Comparison of ENCODE assay signal across 23 cellular contexts in the genomic region with DNA sequence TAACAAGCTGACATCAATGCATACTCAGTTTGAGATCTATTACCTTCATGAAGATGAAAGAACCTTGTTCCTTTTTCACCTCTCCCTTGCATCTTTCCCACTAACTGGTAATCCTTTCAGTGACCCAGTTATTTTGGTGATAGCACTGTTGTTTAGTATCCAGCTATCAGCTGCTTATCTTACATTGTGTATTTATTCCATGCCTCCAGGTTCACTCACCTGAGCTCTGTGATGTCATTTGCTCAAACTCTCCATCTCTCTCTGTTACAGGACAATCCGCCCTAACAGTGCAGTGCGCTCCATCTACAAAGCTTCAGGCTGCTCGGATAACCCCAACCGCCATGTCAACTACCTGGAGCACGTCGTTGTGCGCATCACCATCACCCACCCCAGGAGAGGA.
DNase-seq lines count a peak whose midpoint lies in the region; ATAC-seq and TF ChIP-seq lines count a peak whose summit lies in the region.
"Had no signal": no experiment of that assay in that cellular context is flagged by ENCODE, and none has a peak within 500 bp of the region (broad histone marks: within the 10 kb centered on the region; RNA-seq: fewer than 3 reads in every experiment).

No MANE protein-coding gene starts in this region.

- no peaks in the 10 kb centered on the region for H3K9me2 ChIP-seq in GM23338 (ENCODE audit: insufficient read depth)

- H2BK120ac ChIP-seq in mesenchymal stem cell (ENCODE audit: low read depth, low read length) = no peak overlapping the region

- no peak overlapping the region for H3K23ac ChIP-seq in mesenchymal stem cell (ENCODE audit: low read length in 2 of 2)

- no peak overlapping the region for H4K91ac ChIP-seq in mesenchymal stem cell (ENCODE audit: low read length)

- H3K27ac ChIP-seq in GM23338 (ENCODE audit: low read depth) (no peak overlapping the region), endodermal cell (ENCODE audit: low read depth, low read length) (no peak overlapping the region), mesenchymal stem cell (ENCODE audit: low read length, poor library complexity, severe bottlenecking) (no peak overlapping the region), RWPE1 (no peak overlapping the region)
- H3K27ac ChIP-seq: A549; BLaER1 treated with 17β-estradiol and CSF1 and Interleukin-3, amounts not matched to agents 10 nM and 100 nM had no signal

- no peak overlapping the region for H4K8ac ChIP-seq in mesenchymal stem cell (ENCODE audit: low read length)

- H3K14ac ChIP-seq in mesenchymal stem cell (ENCODE audit: low read length in 2 of 2) = no peak overlapping the region

- H3K4me3 ChIP-seq in GM23338 = no peak overlapping the region
- H3K4me3 ChIP-seq in endodermal cell (ENCODE audit: low read length) = no peak overlapping the region
- H3K4me3 ChIP-seq in mesenchymal stem cell (ENCODE audit: insufficient read depth in 1 of 2, low read depth in 1 of 2, low read length in 2 of 2) = no peak overlapping the region
- H3K4me3 ChIP-seq: A549; BLaER1 treated with 17β-estradiol and CSF1 and Interleukin-3, amounts not matched to agents 10 nM and 100 nM; GM12878 had no signal

- TF ChIP-seq CTCF in GM23338 (conservative IDR thresholded peaks at IDR 0.05; ENCODE audit: low read depth in 2 of 2) (no peak), WTC11 (IDR thresholded peaks at IDR 0.05) (no peak), endodermal cell (conservative IDR thresholded peaks at IDR 0.05) (no peak), RWPE1 (conservative IDR thresholded peaks at IDR 0.05; ENCODE audit: low read depth) (no peak)

- no peak overlapping the region for H2AFZ ChIP-seq in GM23338
- no peak overlapping the region for H2AFZ ChIP-seq in mesenchymal stem cell (ENCODE audit: low read depth, low read length)

- H3K9me3 Mint-ChIP-seq in GM23338 (no peaks in the 10 kb centered on the region), WTC11 (no peaks in the 10 kb centered on the region), endodermal cell (no peaks in the 10 kb centered on the region)
- H3K9me3 Mint-ChIP-seq: CD4-positive, alpha-beta T cell had no signal

- no peaks in the 10 kb centered on the region for H4K20me1 ChIP-seq in GM23338 (replicated peaks; ENCODE audit: insufficient read depth)
- H4K20me1 ChIP-seq: BLaER1 treated with 17β-estradiol and CSF1 and Interleukin-3, amounts not matched to agents 10 nM and 100 nM had no signal

- ATAC-seq in GM23338 = no peak; the same call in 2 of the 3 replicates
- no peak for ATAC-seq in WTC11
- ATAC-seq in GM19328 (IDR thresholded peaks at IDR 0.05; ENCODE audit: unreplicated experiment) = no peak
- ATAC-seq: GM12878 had no signal

- peaks cover 16% of the 10 kb centered on the region; the same call in 1 of the 2 replicates for H3K4me1 ChIP-seq in GM23338 (ENCODE audit: insufficient read depth)
- peaks cover 9% of the 10 kb centered on the region for H3K4me1 ChIP-seq in endodermal cell (ENCODE audit: control insufficient read depth, insufficient read depth, low read length)
- peaks cover 23% of the 10 kb centered on the region for H3K4me1 ChIP-seq in mesenchymal stem cell (ENCODE audit: control insufficient read depth, insufficient read depth, low read depth, low read length)
- H3K4me1 ChIP-seq: A549, BE2C had no signal

- CTCF ChIA-PET in WTC11 (lab: Charles Lee) (interaction anchor here (0.6 kb wide), 1 partner anchor 17 kb away, joined by 3 read pairs; no protein-coding TSS in a partner anchor), RWPE1 (lab: Yijun Ruan, JAX) (interaction anchor here (0.6 kb wide), 1 partner anchor 119 kb away, joined by 3 read pairs; no protein-coding TSS in a partner anchor)

- DNase-seq in GM23338 (ENCODE audit: low spot score) (no peak), WTC11 (ENCODE audit: low spot score) (no peak), endodermal cell (no peak), mesenchymal stem cell (no peak), RWPE1 (ENCODE audit: low spot score) (no peak), iPS-NIHi11 (ENCODE audit: low spot score) (no peak)
- DNase-seq: 8988T; ACHN; AML-193; BE2C; CD4-positive, alpha-beta T cell; CD8-positive, alpha-beta memory T cell; DMS 273 treated with DMSO at 0.1 percent for 48 hours; DMS79; EL; GDM1; GOT3; HCEC 1CT had no signal

- H3K36me3 ChIP-seq in GM23338 (ENCODE audit: insufficient read depth) = 0 out of 2 replicates have a peak, but pooled peaks cover 8% of the 10 kb centered on the region
- no peaks in the 10 kb centered on the region for H3K36me3 ChIP-seq in endodermal cell (ENCODE audit: control insufficient read depth, insufficient read depth, low read length)
- H3K36me3 ChIP-seq in mesenchymal stem cell (ENCODE audit: control insufficient read depth in 1 of 2, insufficient read depth in 2 of 2, low read depth in 1 of 2, low read length in 2 of 2) = peaks cover 0 to 7% of the 10 kb centered on the region in 2 experiments
- H3K36me3 ChIP-seq: BE2C; BLaER1 treated with 17β-estradiol and CSF1 and Interleukin-3, amounts not matched to agents 10 nM and 100 nM had no signal

- no peak overlapping the region for H2BK5ac ChIP-seq in mesenchymal stem cell (ENCODE audit: low read depth, low read length, poor library complexity, severe bottlenecking)

- H3K9ac ChIP-seq in endodermal cell (ENCODE audit: extremely low read depth, low read length, poor library complexity, severe bottlenecking) (no peak overlapping the region), mesenchymal stem cell (ENCODE audit: low read length) (no peak overlapping the region)
- H3K9ac ChIP-seq: BLaER1 treated with 17β-estradiol and CSF1 and Interleukin-3, amounts not matched to agents 10 nM and 100 nM had no signal

- H2BK12ac ChIP-seq in mesenchymal stem cell (ENCODE audit: low read length in 2 of 2) = no peak overlapping the region

- H3K4ac ChIP-seq in mesenchymal stem cell (ENCODE audit: low read depth in 1 of 2, low read length in 2 of 2) = no peak overlapping the region

- peaks cover 9% of the 10 kb centered on the region for H3K27me3 Mint-ChIP-seq in GM23338 (ENCODE audit: insufficient read depth, low read depth, poor library complexity)
- H3K27me3 Mint-ChIP-seq in WTC11 (ENCODE audit: low read depth) = no peaks in the 10 kb centered on the region
- peaks cover 18% of the 10 kb centered on the region for H3K27me3 Mint-ChIP-seq in endodermal cell (ENCODE audit: insufficient read depth)
- H3K27me3 Mint-ChIP-seq: CD4-positive, alpha-beta T cell; CD8-positive, alpha-beta memory T cell had no signal

- H2AK5ac ChIP-seq in mesenchymal stem cell (ENCODE audit: low read length, severe bottlenecking) = peak overlapping the region; percentile 0

- no peaks in the 10 kb centered on the region for H3F3A ChIP-seq in GM23338 (replicated peaks; ENCODE audit: low read depth)

- H3K4me3 Mint-ChIP-seq in GM23338 (no peak overlapping the region), WTC11 (no peak overlapping the region), endodermal cell (no peak overlapping the region)
- H3K4me3 Mint-ChIP-seq: CD14-positive monocyte; CD4-positive, alpha-beta T cell; CD8-positive, alpha-beta memory T cell had no signal

- H3K4me2 ChIP-seq in GM23338 = peak overlapping the region; percentile 26; the same call in 1 of the 2 replicates
- H3K4me2 ChIP-seq in mesenchymal stem cell (ENCODE audit: low read length, poor library complexity, severe bottlenecking) = no peak overlapping the region
- H3K4me2 ChIP-seq: A549; BLaER1 treated with 17β-estradiol and CSF1 and Interleukin-3, amounts not matched to agents 10 nM and 100 nM had no signal

- peak overlapping the region; percentile 51; the same call in 1 of the 2 replicates for H3K27ac Mint-ChIP-seq in GM23338
- peak overlapping the region; percentile 30; the same call in 1 of the 2 replicates for H3K27ac Mint-ChIP-seq in WTC11
- peak overlapping the region; percentile 2 for H3K27ac Mint-ChIP-seq in endodermal cell
- H3K27ac Mint-ChIP-seq: CD4-positive, alpha-beta T cell; CD8-positive, alpha-beta memory T cell had no signal

- H3K9me3 ChIP-seq in endodermal cell (ENCODE audit: control insufficient read depth, low read length) (no peaks in the 10 kb centered on the region), mesenchymal stem cell (ENCODE audit: control insufficient read depth, low read length) (no peaks in the 10 kb centered on the region)
- H3K9me3 ChIP-seq: A549; BE2C; BLaER1 treated with 17β-estradiol and CSF1 and Interleukin-3, amounts not matched to agents 10 nM and 100 nM had no signal

- no peaks in the 10 kb centered on the region for H3K79me1 ChIP-seq in mesenchymal stem cell (replicated peaks; ENCODE audit: low read length, poor library complexity, severe bottlenecking)

- no peaks in the 10 kb centered on the region for H3K27me3 ChIP-seq in GM23338 (ENCODE audit: insufficient read depth)
- H3K27me3 ChIP-seq in endodermal cell (ENCODE audit: control insufficient read depth, insufficient read depth, low read length, poor library complexity, severe bottlenecking) = peaks cover 13% of the 10 kb centered on the region
- no peaks in the 10 kb centered on the region for H3K27me3 ChIP-seq in mesenchymal stem cell (ENCODE audit: control insufficient read depth in 1 of 2, insufficient read depth in 1 of 2, low read length in 2 of 2)
- H3K27me3 ChIP-seq: BLaER1 treated with 17β-estradiol and CSF1 and Interleukin-3, amounts not matched to agents 10 nM and 100 nM had no signal

- WGBS in endodermal cell (ENCODE audit: insufficient coverage in 1 of 2, insufficient read length in 1 of 2), 2 experiments = 92 to 95% methylated on average over 6 to 7 of the region's 7 CpGs
- WGBS in mesenchymal stem cell = 91% methylated on average over 7 of the region's 7 CpGs

- POLR2A ChIA-PET in WTC11 (lab: Charles Lee) = interaction anchor here (0.5 kb wide), 1 partner anchor 701 kb away, joined by 3 read pairs; no protein-coding TSS in a partner anchor
- POLR2A ChIA-PET in RWPE1 (lab: Yijun Ruan, JAX; ENCODE audit: low non-redundant PET) = no interaction called here

- H3K18ac ChIP-seq in mesenchymal stem cell (ENCODE audit: low read depth in 1 of 2, low read length in 2 of 2) = no peak overlapping the region

- no peak overlapping the region for H2BK15ac ChIP-seq in mesenchymal stem cell (ENCODE audit: low read depth, poor library complexity, severe bottlenecking)

- H3K4me1 Mint-ChIP-seq in GM23338 = peaks cover 39% of the 10 kb centered on the region
- peaks cover 51% of the 10 kb centered on the region for H3K4me1 Mint-ChIP-seq in WTC11
- peaks cover 35% of the 10 kb centered on the region for H3K4me1 Mint-ChIP-seq in endodermal cell
- H3K4me1 Mint-ChIP-seq: CD8-positive, alpha-beta memory T cell had no signal

- peaks cover 31% of the 10 kb centered on the region for H3K36me3 Mint-ChIP-seq in GM23338 (ENCODE audit: low read depth)
- H3K36me3 Mint-ChIP-seq in WTC11 = peaks cover 26% of the 10 kb centered on the region
- no peaks in the 10 kb centered on the region for H3K36me3 Mint-ChIP-seq in endodermal cell (ENCODE audit: low read depth)

- H3K79me2 ChIP-seq in GM23338 (replicated peaks; ENCODE audit: insufficient read depth) = no peaks in the 10 kb centered on the region

TF ChIP-seq in GM23338, 12 proteins besides CTCF, POLR2A, EP300 and RAD21:
- no peak for TF ChIP-seq STAT1 (IDR thresholded peaks at IDR 0.05; ENCODE audit: unreplicated experiment)
TF ChIP-seq in GM23338: peak in this region for 0.

TF ChIP-seq in WTC11, 78 proteins besides CTCF, POLR2A, EP300 and RAD21 (continues in another document):
- no peak for TF ChIP-seq ZBTB21 (CRISPR knock-in tag; IDR thresholded peaks at IDR 0.05; ENCODE audit: borderline replicate concordance)
- TF ChIP-seq JUN (CRISPR knock-in tag; IDR thresholded peaks at IDR 0.05) = no peak
- TF ChIP-seq NFE2L1 (CRISPR knock-in tag; IDR thresholded peaks at IDR 0.05) = no peak
